In the genomic region with DNA sequence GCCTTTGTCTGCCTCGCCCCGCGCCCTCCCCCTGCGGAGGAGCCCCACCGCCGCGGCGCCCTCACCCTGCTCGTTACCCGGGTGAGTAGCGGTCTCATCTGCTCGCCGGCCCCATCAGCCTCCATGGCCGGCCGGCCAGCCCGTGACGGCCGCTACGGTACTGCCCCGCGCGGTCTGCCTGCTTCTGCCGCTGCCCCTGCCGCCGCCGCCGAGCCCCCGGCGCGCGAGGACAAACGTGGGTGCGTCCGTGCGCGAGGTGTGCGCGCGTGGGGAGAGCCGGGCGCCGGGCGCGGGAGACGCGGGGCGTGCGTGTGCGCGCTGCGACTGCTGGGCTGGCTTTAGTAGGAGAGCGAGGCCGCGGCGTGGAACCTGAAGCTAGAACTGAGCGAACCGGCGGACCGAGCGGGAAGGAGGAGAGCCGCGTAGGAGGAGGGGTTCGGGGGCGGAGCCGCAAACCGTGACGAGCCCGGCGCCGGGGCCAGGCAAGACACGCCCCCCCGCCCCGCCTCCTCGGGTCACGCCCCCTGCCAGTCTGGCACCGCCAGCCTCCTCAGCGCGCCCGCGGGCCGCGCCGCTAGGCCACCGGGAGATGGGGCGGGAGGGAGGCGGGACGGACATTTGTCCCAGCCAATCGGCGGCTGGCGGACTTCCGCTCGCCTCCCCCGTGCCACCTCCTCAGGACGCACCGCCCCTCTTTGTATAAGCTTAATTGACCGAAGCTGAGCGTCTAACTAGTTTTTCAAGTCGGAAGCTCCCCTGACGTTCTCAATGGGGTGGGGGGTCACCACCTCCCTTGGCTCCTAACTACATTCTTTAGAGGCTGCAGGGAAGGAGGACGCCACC, we compare ENCODE assay signal across 8 cellular contexts. TPM values are rescaled to one million over a fixed set of nuclear protein-coding genes. Genes with fewer than 3 reads are reported as not detected.
DNase-seq lines count a peak whose midpoint lies in the region; ATAC-seq and TF ChIP-seq lines count a peak whose summit lies in the region.

A gene (minus strand): TSS at position 383 of the 843 bp plus-strand sequence. CDS start 258 bp downstream, at position 125.

- WGBS in adipose tissue, 3 donors: 0 to 1% (median 0%) methylated on average over 55 to 100 of the region's 100 CpGs
- 0 to 2% (median 0%) methylated on average over 17 to 100 of the region's 100 CpGs for WGBS in heart left ventricle, 4 donors
- WGBS in upper lobe of left lung, 2 donors: 0 to 1% methylated on average over 12 to 23 of the region's 100 CpGs

- H3K4me3 ChIP-seq in GM12875 (ENCODE audit: low read depth, low read length): peak within 1 kb of the TSS; percentile 84
- peak within 1 kb of the TSS; percentile 60 to 96 (median 83) for H3K4me3 ChIP-seq in heart left ventricle
- peak within 1 kb of the TSS; percentile 78 to 93 (median 82) for H3K4me3 ChIP-seq in upper lobe of left lung

- no peaks in the 10 kb centered on the region for H3K36me3 ChIP-seq in heart left ventricle
- H3K36me3 ChIP-seq in upper lobe of left lung: no peaks in the 10 kb centered on the region

- H3K27ac ChIP-seq in adipose tissue (ENCODE audit: low read depth, low read length): peak within 1 kb of the TSS; percentile 51
- H3K27ac ChIP-seq in heart left ventricle: peak within 1 kb of the TSS; percentile 84 to 97 (median 92)
- peak within 1 kb of the TSS; percentile 92 to 95 (median 94) for H3K27ac ChIP-seq in upper lobe of left lung

- ATAC-seq in HG02798 (IDR thresholded peaks at IDR 0.05; ENCODE audit: poor library complexity, unreplicated experiment) (peak; percentile 93), heart left ventricle (peak; percentile 90 to 98 (median 97)), upper lobe of left lung (ENCODE audit: low FRiP score in 2 of 2) (peak; percentile 98 to 99)

- TF ChIP-seq EP300 in upper lobe of left lung (IDR thresholded peaks at IDR 0.05): no peak

- intact Hi-C loops in heart left ventricle (cut with DNase I): loop anchor here in 7 of 10 donors (5.0 to 10.0 kb wide), 5 partner anchors 38 to 171 kb away; no protein-coding TSS in a partner anchor
- intact Hi-C loops in posterior cingulate gyrus (cut with DNase I): loop anchor here (10.0 kb wide), 1 partner anchor 201 kb away; no protein-coding TSS in a partner anchor

- H3K27me3 ChIP-seq in heart left ventricle (no peaks in the 10 kb centered on the region), upper lobe of left lung (no peaks in the 10 kb centered on the region)

- peak; percentile 77 to 97 for TF ChIP-seq POLR2A in heart left ventricle (IDR thresholded peaks at IDR 0.05)
- TF ChIP-seq POLR2A in upper lobe of left lung (IDR thresholded peaks at IDR 0.05): peak in 3 of 4 donors; percentile 90 to 99 (median 93)

- H3K4me1 ChIP-seq in heart left ventricle: peaks cover 0 to 38% (median 16%) of the 10 kb centered on the region in 12 donors
- H3K4me1 ChIP-seq in upper lobe of left lung: peaks cover 0 to 20% (median 7%) of the 10 kb centered on the region in 4 donors

- H3K9me3 ChIP-seq in heart left ventricle (no peaks in the 10 kb centered on the region), upper lobe of left lung (no peaks in the 10 kb centered on the region)

- DNase-seq in NCI-H1436 (lab: John Stamatoyannopoulos, UW): peak; percentile 82
- DNase-seq in T follicular helper cell (ENCODE audit: low read depth): peak; percentile 98
- DNase-seq in heart left ventricle: peak; percentile 97 to 99 (median 97)
- peak; percentile 96 to 100 (median 98) for DNase-seq in posterior cingulate gyrus
- DNase-seq in upper lobe of left lung: peak; percentile 99 to 100

- TF ChIP-seq CTCF in GM12875 (IDR thresholded peaks at IDR 0.05; ENCODE audit: borderline replicate concordance, insufficient read depth, low read depth, low read length) (no peak), heart left ventricle (IDR thresholded peaks at IDR 0.05) (peak in 1 of 12 donors; percentile 11), upper lobe of left lung (IDR thresholded peaks at IDR 0.05) (peak in 1 of 6 experiments; percentile 23)

RNA-seq across cellular contexts. Expression of the gene that starts here (rescaled TPM):
- polyA plus RNA-seq in adipose tissue (1 to 10 TPM; 1.3 to 7.6 (median 1.8) TPM), heart left ventricle (1 to 10 TPM; 2.2 to 7.5 TPM)
- total RNA-seq in heart left ventricle (10 to 100 TPM in 8 of 9 donors, 1 to 10 TPM in 1; 8.9 to 25.4 (median 16.0) TPM), upper lobe of left lung (10 to 100 TPM; 11.8 to 40.5 (median 19.6) TPM)

Comparison
In these comparisons a context has a peak if more than half of its experiments do, and no peak if none do; other contexts are left out.
1. Peak in every context shown above with its lines: DNase-seq, ATAC-seq, H3K4me3 ChIP-seq and H3K27ac ChIP-seq.